In genomic region chr19:45138303-45138751, GRCh38 we compare ENCODE assay signal across 21 cellular contexts. TPM values are rescaled to one million over a fixed set of nuclear protein-coding genes. Genes with fewer than 3 reads are reported as not detected.
DNase-seq lines count a peak whose midpoint lies in the region; ATAC-seq, FAIRE-seq and TF ChIP-seq lines count a peak whose summit lies in the region.
"Had no signal": no experiment of that assay in that cellular context is flagged by ENCODE, and none has a peak within 500 bp of the region (broad histone marks: within the 10 kb centered on the region; RNA-seq: fewer than 3 reads in every experiment).

No MANE protein-coding gene starts in this region.

- H3K27me3 Mint-ChIP-seq in activated naive CD8-positive, alpha-beta T cell treated with anti-CD3 and anti-CD28 coated beads, Interleukin-2, amount 10 ng/mL, durations not matched to agents 7 days and 5 days = no peaks in the 10 kb centered on the region
- H3K27me3 Mint-ChIP-seq in activated naive CD8-positive, alpha-beta T cell treated with anti-CD3 and anti-CD28 coated beads for 36 hours = no peaks in the 10 kb centered on the region
- H3K27me3 Mint-ChIP-seq in type B pancreatic cell = no peaks in the 10 kb centered on the region
- H3K27me3 Mint-ChIP-seq: CD4-positive, CD25-positive, alpha-beta regulatory T cell; progenitor cell of endocrine pancreas had no signal

- H3K27me3 ChIP-seq in K562 (ENCODE audit: control insufficient read depth in 2 of 2, insufficient read depth in 2 of 2, low read length in 2 of 2) = no peaks in the 10 kb centered on the region
- H3K27me3 ChIP-seq: foreskin keratinocyte, upper lobe of left lung had no signal

- POLR2A ChIA-PET in activated naive CD8-positive, alpha-beta T cell treated with anti-CD3 and anti-CD28 coated beads, Interleukin-2, amount 10 ng/mL, durations not matched to agents 7 days and 5 days (lab: Charles Lee) = no interaction called here
- POLR2A ChIA-PET in K562 (lab: Yijun Ruan, JAX) = interaction anchor here (0.6 kb wide), 2 partner anchors 46 to 60 kb away, joined by 3 read pairs; no protein-coding TSS in a partner anchor

- peak overlapping the region; percentile 9 for H3K27ac Mint-ChIP-seq in activated naive CD8-positive, alpha-beta T cell treated with anti-CD3 and anti-CD28 coated beads, Interleukin-2, amount 10 ng/mL, durations not matched to agents 7 days and 5 days
- H3K27ac Mint-ChIP-seq in activated naive CD8-positive, alpha-beta T cell treated with anti-CD3 and anti-CD28 coated beads for 36 hours = no peak overlapping the region
- H3K27ac Mint-ChIP-seq in type B pancreatic cell = peak overlapping the region; percentile 54
- H3K27ac Mint-ChIP-seq: progenitor cell of endocrine pancreas had no signal

- no peak for TF ChIP-seq RAD21 in K562 (CRISPR knock-in tag; conservative IDR thresholded peaks at IDR 0.05 in 1 of 2, IDR thresholded peaks at IDR 0.05 in 1 of 2)

- H3K9me3 ChIP-seq in K562 (replicated peaks; ENCODE audit: control insufficient read depth, insufficient read depth, low read depth, low read length) = no peaks in the 10 kb centered on the region
- H3K9me3 ChIP-seq: upper lobe of left lung had no signal

- TF ChIP-seq POLR2A in K562 (conservative IDR thresholded peaks at IDR 0.05) = no peak

- H2AFZ ChIP-seq in K562 (ENCODE audit: low read depth, low read length) = no peak overlapping the region
- H2AFZ ChIP-seq: GM23248, PC-9 had no signal

- peaks cover 7% of the 10 kb centered on the region for H3K4me1 Mint-ChIP-seq in activated naive CD8-positive, alpha-beta T cell treated with anti-CD3 and anti-CD28 coated beads, Interleukin-2, amount 10 ng/mL, durations not matched to agents 7 days and 5 days
- peaks cover 8% of the 10 kb centered on the region for H3K4me1 Mint-ChIP-seq in activated naive CD8-positive, alpha-beta T cell treated with anti-CD3 and anti-CD28 coated beads for 36 hours
- H3K4me1 Mint-ChIP-seq in type B pancreatic cell (ENCODE audit: unreplicated experiment) = peaks cover 29% of the 10 kb centered on the region

- peaks cover 8% of the 10 kb centered on the region for H4K20me1 ChIP-seq in K562 (replicated peaks; ENCODE audit: control insufficient read depth, insufficient read depth, low read length)

- H3K9ac ChIP-seq in K562 (ENCODE audit: insufficient read depth in 1 of 2, low read depth in 2 of 2, low read length in 2 of 2) = peak overlapping the region in 1 of 2 experiments; percentile 0; a peak in 1 of 4 replicates
- H3K9ac ChIP-seq: GM23248 had no signal

- BruUV-seq in K562 (replicated peaks; lab: Mats Ljungman, UMichigan) = no TSS peak

- no peak for ATAC-seq in activated naive CD8-positive, alpha-beta T cell treated with anti-CD3 and anti-CD28 coated beads, Interleukin-2, amount 10 ng/mL, durations not matched to agents 7 days and 5 days (ENCODE audit: low read depth)
- peak; percentile 55 for ATAC-seq in K562
- ATAC-seq: activated T-cell treated with anti-CD3 and anti-CD28 coated beads, Interleukin-2, amount 50 U/mL, for 4 hours; foreskin keratinocyte; left ventricle myocardium superior had no signal

- in situ Hi-C loops in K562 (cut with MboI) = no loop called here

- no peak for FAIRE-seq in K562 (lab: Jason Lieb, UNC)
- FAIRE-seq: TTC549 had no signal

- peaks cover 0 to 48% of the 10 kb centered on the region in 2 experiments; a peak in 3 of 5 replicates for H3K4me1 ChIP-seq in K562 (replicated peaks in 1 of 2; ENCODE audit: control insufficient read depth in 2 of 2, insufficient read depth in 2 of 2, low read length in 2 of 2)
- H3K4me1 ChIP-seq: foreskin keratinocyte had no signal

- WGBS in K562 (ENCODE audit: insufficient coverage, low coverage, missing lambda C conversion rate) = 82% methylated on average over 6 of the region's 11 CpGs

- peaks cover 38% of the 10 kb centered on the region; the same call in 1 of the 3 replicates for H3K36me3 ChIP-seq in K562 (ENCODE audit: control insufficient read depth, insufficient read depth, low read length)

- H3K9me1 ChIP-seq in K562 (ENCODE audit: control insufficient read depth, insufficient read depth, low read length) = no peaks in the 10 kb centered on the region

- no peak for TF ChIP-seq EP300 in K562 (IDR thresholded peaks at IDR 0.05; ENCODE audit: low read length)

- DNase-seq in activated naive CD8-positive, alpha-beta T cell treated with anti-CD3 and anti-CD28 coated beads, Interleukin-2, amount 10 ng/mL, durations not matched to agents 7 days and 5 days = no peak
- no peak for DNase-seq in activated naive CD8-positive, alpha-beta T cell treated with anti-CD3 and anti-CD28 coated beads for 36 hours
- peak in 3 of 4 experiments; percentile 20 to 56 (median 54) for DNase-seq in K562 (ENCODE audit: extremely low read depth in 1 of 4, low spot score in 3 of 4)
- DNase-seq in type B pancreatic cell (ENCODE audit: extremely low spot score, unreplicated experiment) = no peak
- no peak for DNase-seq in NCI-H1092 treated with DMSO at 0.1 percent for 48 hours (lab: John Stamatoyannopoulos, UW)
- no peak for DNase-seq in OCI-M1 (lab: John Stamatoyannopoulos, UW)
- DNase-seq: activated CD4-positive, alpha-beta T cell treated with anti-CD3 and anti-CD28 coated beads, Interleukin-2, amount 50 U/mL, for 48 hours; activated T-cell treated with anti-CD3 and anti-CD28 coated beads, Interleukin-2, amount 50 U/mL, for 4 hours; amniotic stem cell; CD4-positive, CD25-positive, alpha-beta regulatory T cell; cerebellar nuclear complex; foreskin keratinocyte; GM23248; left ventricle myocardium superior; NCI-H187; NCI-H510A; PC-9 had no signal

- CTCF ChIA-PET in K562 (lab: Yijun Ruan, JAX; ENCODE audit: low intra/inter-chr PET ratio) = no interaction called here

- peaks cover 6% of the 10 kb centered on the region for H3K36me3 Mint-ChIP-seq in activated naive CD8-positive, alpha-beta T cell treated with anti-CD3 and anti-CD28 coated beads, Interleukin-2, amount 10 ng/mL, durations not matched to agents 7 days and 5 days
- H3K36me3 Mint-ChIP-seq in activated naive CD8-positive, alpha-beta T cell treated with anti-CD3 and anti-CD28 coated beads for 36 hours = peaks cover 7% of the 10 kb centered on the region
- peaks cover 4% of the 10 kb centered on the region for H3K36me3 Mint-ChIP-seq in type B pancreatic cell

- intact Hi-C loops in K562 (cut with micrococcal nuclease) = no loop called here

- no peak overlapping the region for H3K27ac ChIP-seq in K562 (ENCODE audit: extremely low read depth, low read depth, low read length)
- H3K27ac ChIP-seq: foreskin keratinocyte, GM23248, PC-9, upper lobe of left lung had no signal

- H3K9me3 Mint-ChIP-seq in activated naive CD8-positive, alpha-beta T cell treated with anti-CD3 and anti-CD28 coated beads, Interleukin-2, amount 10 ng/mL, durations not matched to agents 7 days and 5 days = no peaks in the 10 kb centered on the region
- no peaks in the 10 kb centered on the region for H3K9me3 Mint-ChIP-seq in activated naive CD8-positive, alpha-beta T cell treated with anti-CD3 and anti-CD28 coated beads for 36 hours
- H3K9me3 Mint-ChIP-seq in type B pancreatic cell = no peaks in the 10 kb centered on the region
- H3K9me3 Mint-ChIP-seq: activated T-cell treated with anti-CD3 and anti-CD28 coated beads, Interleukin-2, amount 50 U/mL, for 4 hours; CD4-positive, CD25-positive, alpha-beta regulatory T cell had no signal

- no peak overlapping the region for H3K4me3 Mint-ChIP-seq in activated naive CD8-positive, alpha-beta T cell treated with anti-CD3 and anti-CD28 coated beads, Interleukin-2, amount 10 ng/mL, durations not matched to agents 7 days and 5 days
- no peak overlapping the region for H3K4me3 Mint-ChIP-seq in activated naive CD8-positive, alpha-beta T cell treated with anti-CD3 and anti-CD28 coated beads for 36 hours
- H3K4me3 Mint-ChIP-seq in type B pancreatic cell = peak overlapping the region; percentile 51
- H3K4me3 Mint-ChIP-seq: activated T-cell treated with anti-CD3 and anti-CD28 coated beads, Interleukin-2, amount 50 U/mL, for 4 hours had no signal

- H3K4me3 ChIP-seq in K562 = no peak overlapping the region
- H3K4me3 ChIP-seq: GM23248, PC-9, smooth muscle cell, upper lobe of left lung had no signal

- no peak for TF ChIP-seq CTCF in K562 (IDR thresholded peaks at IDR 0.05 in 2 of 3, conservative IDR thresholded peaks at IDR 0.05 in 1 of 3; ENCODE audit: insufficient read depth in 2 of 3, low read depth in 1 of 3, low read length in 3 of 3)
- no peak for TF ChIP-seq CTCF in type B pancreatic cell (conservative IDR thresholded peaks at IDR 0.05)

- peaks cover 18% of the 10 kb centered on the region for H3K79me2 ChIP-seq in K562 (ENCODE audit: control insufficient read depth, insufficient read depth, low read length)

- H3K4me2 ChIP-seq in K562 (ENCODE audit: insufficient read depth, low read length) = no peak overlapping the region
- H3K4me2 ChIP-seq: PC-9, smooth muscle cell had no signal

RNA-seq across cellular contexts. Expression of gene NKPD1, which starts 22.5 kb away (rescaled TPM):
- under 1 TPM; 0.31 to 0.47 TPM for total RNA-seq in activated naive CD8-positive, alpha-beta T cell treated with anti-CD3 and anti-CD28 coated beads, Interleukin-2, amount 10 ng/mL, durations not matched to agents 7 days and 5 days
- total RNA-seq in activated naive CD8-positive, alpha-beta T cell treated with anti-CD3 and anti-CD28 coated beads for 36 hours = under 1 TPM in 1 of 2 experiments, not detected in 1; 0.24 TPM
- total RNA-seq in K562 (2011; cell fraction: chromatin; rRNA removed; ENCODE audit: low replicate concordance) = 0.30 TPM in 1 of 2 replicates, not detected in the other
- 0.17 and 0.79 TPM in 2 replicates for total RNA-seq in K562 (2011; cell fraction: nucleolus; rRNA removed)
- total RNA-seq in K562 (2011; cell fraction: nucleoplasm; rRNA removed) = 0.15 TPM in 2 replicates
- total RNA-seq in K562 (2014; rRNA removed) (0.09 TPM in 1 of 2 replicates, not detected in the other), K562 (2014; rRNA removed; fragmentation: Illumina TruSeq; extraction: Trizol) (not detected in 2 replicates), K562 (2015; rRNA removed; fragmentation: Illumina TruSeq; extraction: Trizol) (not detected in 2 replicates), K562 (2021) (0.04 TPM in 2 replicates), type B pancreatic cell (ENCODE audit: low replicate concordance) (0.56 and 1.3 TPM in 2 replicates)
- polyA plus RNA-seq in K562 (2011; rRNA removed) (0.01 TPM in 1 of 2 replicates, not detected in the other), K562 (2014; fragmentation: Illumina TruSeq; extraction: Trizol) (0.03 TPM in 1 of 2 replicates, not detected in the other), K562 (2014; fragmentation: Nextera tagmentation; extraction: Ambion mirVana) (not detected), K562 (2014; rRNA removed) (0.04 and 0.07 TPM in 2 replicates)
- polyA plus RNA-seq in K562 (2011; cell fraction: cytosol; rRNA removed) = 0.03 and 0.13 TPM in 2 replicates
- 0.11 and 0.20 TPM in 2 replicates for polyA plus RNA-seq in K562 (2011; cell fraction: nucleus; rRNA removed)
- polyA plus RNA-seq in K562 (2012) = 0.03 and 0.26 TPM in 2 replicates
- polyA minus RNA-seq in K562 (2011; rRNA and poly(A)+ RNA removed) = not detected in 2 replicates
- not detected in 2 replicates for polyA minus RNA-seq in K562 (2011; cell fraction: cytosol; rRNA and poly(A)+ RNA removed)
- polyA minus RNA-seq in K562 (2011; cell fraction: nucleus; rRNA and poly(A)+ RNA removed) = 0.11 and 0.13 TPM in 2 replicates
- polyA plus RNA-seq: GM23248 had no signal

RNA-seq across cellular contexts. Expression of gene TRAPPC6A, which starts 39.7 kb away (rescaled TPM):
- total RNA-seq in activated naive CD8-positive, alpha-beta T cell treated with anti-CD3 and anti-CD28 coated beads, Interleukin-2, amount 10 ng/mL, durations not matched to agents 7 days and 5 days = 10 to 100 TPM; 61.1 to 63.6 TPM
- 10 to 100 TPM; 19.8 to 22.9 TPM for total RNA-seq in activated naive CD8-positive, alpha-beta T cell treated with anti-CD3 and anti-CD28 coated beads for 36 hours
- total RNA-seq in K562 (2011; cell fraction: chromatin; rRNA removed; ENCODE audit: low replicate concordance) = 3.4 and 9.5 TPM in 2 replicates
- 12.4 and 13.0 TPM in 2 replicates for total RNA-seq in K562 (2011; cell fraction: nucleolus; rRNA removed)
- total RNA-seq in K562 (2011; cell fraction: nucleoplasm; rRNA removed) = 5.6 and 7.4 TPM in 2 replicates
- 16.6 and 18.8 TPM in 2 replicates for total RNA-seq in K562 (2014; rRNA removed)
- total RNA-seq in K562 (2014; rRNA removed; fragmentation: Illumina TruSeq; extraction: Trizol) = 1.5 and 2.7 TPM in 2 replicates
- 9.5 and 11.6 TPM in 2 replicates for total RNA-seq in K562 (2015; rRNA removed; fragmentation: Illumina TruSeq; extraction: Trizol)
- 17.8 and 20.2 TPM in 2 replicates for total RNA-seq in K562 (2021)
- 22.4 and 35.8 TPM in 2 replicates for polyA plus RNA-seq in K562 (2011; rRNA removed)
- 69.0 and 84.4 TPM in 2 replicates for polyA plus RNA-seq in K562 (2011; cell fraction: cytosol; rRNA removed)
- 28.2 and 34.8 TPM in 2 replicates for polyA plus RNA-seq in K562 (2011; cell fraction: nucleus; rRNA removed)
- polyA plus RNA-seq in K562 (2012) = 27.4 and 76.0 TPM in 2 replicates
- polyA plus RNA-seq in K562 (2014; fragmentation: Illumina TruSeq; extraction: Trizol) = 5.0 and 14.3 TPM in 2 replicates
- 1 to 10 TPM in 1 of 2 experiments, under 1 TPM in 1; 0.82 to 7.7 TPM for polyA plus RNA-seq in K562 (2014; fragmentation: Nextera tagmentation; extraction: Ambion mirVana)
- 23.6 and 28.2 TPM in 2 replicates for polyA plus RNA-seq in K562 (2014; rRNA removed)
- polyA minus RNA-seq in K562 (2011; rRNA and poly(A)+ RNA removed) = 2.7 and 4.5 TPM in 2 replicates
- 5.6 and 15.6 TPM in 2 replicates for polyA minus RNA-seq in K562 (2011; cell fraction: cytosol; rRNA and poly(A)+ RNA removed)
- polyA minus RNA-seq in K562 (2011; cell fraction: nucleus; rRNA and poly(A)+ RNA removed) = 4.2 and 5.3 TPM in 2 replicates
- total RNA-seq in type B pancreatic cell (ENCODE audit: low replicate concordance) = 36.7 and 41.3 TPM in 2 replicates

RNA-seq across cellular contexts. Expression of gene BLOC1S3, which starts 40.3 kb away (rescaled TPM):
- total RNA-seq in activated naive CD8-positive, alpha-beta T cell treated with anti-CD3 and anti-CD28 coated beads, Interleukin-2, amount 10 ng/mL, durations not matched to agents 7 days and 5 days = 10 to 100 TPM; 21.9 to 22.8 TPM
- 10 to 100 TPM; 10.5 to 13.3 TPM for total RNA-seq in activated naive CD8-positive, alpha-beta T cell treated with anti-CD3 and anti-CD28 coated beads for 36 hours
- total RNA-seq in K562 (2011; cell fraction: chromatin; rRNA removed; ENCODE audit: low replicate concordance) = 10.9 and 22.2 TPM in 2 replicates
- total RNA-seq in K562 (2011; cell fraction: nucleolus; rRNA removed) = 17.1 and 20.5 TPM in 2 replicates
- total RNA-seq in K562 (2011; cell fraction: nucleoplasm; rRNA removed) = 16.6 and 18.9 TPM in 2 replicates
- total RNA-seq in K562 (2014; rRNA removed) (5.2 and 9.8 TPM in 2 replicates), K562 (2014; rRNA removed; fragmentation: Illumina TruSeq; extraction: Trizol) (3.3 and 3.9 TPM in 2 replicates), K562 (2015; rRNA removed; fragmentation: Illumina TruSeq; extraction: Trizol) (4.3 and 4.4 TPM in 2 replicates), K562 (2021) (17.1 and 20.2 TPM in 2 replicates), type B pancreatic cell (ENCODE audit: low replicate concordance) (9.2 and 10.2 TPM in 2 replicates)
- polyA plus RNA-seq in K562 (2011; rRNA removed) (6.2 and 11.4 TPM in 2 replicates), K562 (2014; fragmentation: Illumina TruSeq; extraction: Trizol) (10.3 and 11.1 TPM in 2 replicates), K562 (2014; fragmentation: Nextera tagmentation; extraction: Ambion mirVana) (10 to 100 TPM; 12.4 to 16.1 TPM), K562 (2014; rRNA removed) (7.6 and 10.4 TPM in 2 replicates)
- polyA plus RNA-seq in K562 (2011; cell fraction: cytosol; rRNA removed) = 12.4 and 13.2 TPM in 2 replicates
- polyA plus RNA-seq in K562 (2011; cell fraction: nucleus; rRNA removed) = 9.9 and 10.0 TPM in 2 replicates
- polyA plus RNA-seq in K562 (2012) = 10.1 and 12.7 TPM in 2 replicates
- 6.1 and 9.3 TPM in 2 replicates for polyA minus RNA-seq in K562 (2011; rRNA and poly(A)+ RNA removed)
- polyA minus RNA-seq in K562 (2011; cell fraction: cytosol; rRNA and poly(A)+ RNA removed) = 6.8 and 9.4 TPM in 2 replicates
- polyA minus RNA-seq in K562 (2011; cell fraction: nucleus; rRNA and poly(A)+ RNA removed) = 4.2 and 7.1 TPM in 2 replicates

RNA-seq across cellular contexts. Expression of gene PPP1R37, which starts 45.3 kb away (rescaled TPM):
- total RNA-seq in activated naive CD8-positive, alpha-beta T cell treated with anti-CD3 and anti-CD28 coated beads, Interleukin-2, amount 10 ng/mL, durations not matched to agents 7 days and 5 days = 10 to 100 TPM; 29.5 to 31.9 TPM
- 10 to 100 TPM; 13.3 to 15.3 TPM for total RNA-seq in activated naive CD8-positive, alpha-beta T cell treated with anti-CD3 and anti-CD28 coated beads for 36 hours
- 32.7 and 64.0 TPM in 2 replicates for total RNA-seq in K562 (2011; cell fraction: chromatin; rRNA removed; ENCODE audit: low replicate concordance)
- total RNA-seq in K562 (2011; cell fraction: nucleolus; rRNA removed) = 49.9 and 53.4 TPM in 2 replicates
- 37.0 and 42.9 TPM in 2 replicates for total RNA-seq in K562 (2011; cell fraction: nucleoplasm; rRNA removed)
- total RNA-seq in K562 (2014; rRNA removed) (20.3 and 38.6 TPM in 2 replicates), K562 (2014; rRNA removed; fragmentation: Illumina TruSeq; extraction: Trizol) (3.1 and 3.5 TPM in 2 replicates), K562 (2015; rRNA removed; fragmentation: Illumina TruSeq; extraction: Trizol) (7.9 and 8.4 TPM in 2 replicates), K562 (2021) (16.4 and 17.6 TPM in 2 replicates), type B pancreatic cell (ENCODE audit: low replicate concordance) (44.7 and 63.7 TPM in 2 replicates)
- polyA plus RNA-seq in K562 (2011; rRNA removed) (7.3 and 8.0 TPM in 2 replicates), K562 (2014; fragmentation: Illumina TruSeq; extraction: Trizol) (2.7 and 5.0 TPM in 2 replicates), K562 (2014; fragmentation: Nextera tagmentation; extraction: Ambion mirVana) (under 1 TPM; 0.04 to 0.10 TPM), K562 (2014; rRNA removed) (19.9 and 22.0 TPM in 2 replicates)
- 7.1 and 13.5 TPM in 2 replicates for polyA plus RNA-seq in K562 (2011; cell fraction: cytosol; rRNA removed)
- 51.3 and 83.8 TPM in 2 replicates for polyA plus RNA-seq in K562 (2011; cell fraction: nucleus; rRNA removed)
- 18.5 and 23.4 TPM in 2 replicates for polyA plus RNA-seq in K562 (2012)
- 4.4 and 5.2 TPM in 2 replicates for polyA minus RNA-seq in K562 (2011; rRNA and poly(A)+ RNA removed)
- 4.8 and 13.3 TPM in 2 replicates for polyA minus RNA-seq in K562 (2011; cell fraction: cytosol; rRNA and poly(A)+ RNA removed)
- polyA minus RNA-seq in K562 (2011; cell fraction: nucleus; rRNA and poly(A)+ RNA removed) = 14.3 and 14.8 TPM in 2 replicates

RNA-seq across cellular contexts. Expression of gene GEMIN7, which starts 59.3 kb away (rescaled TPM):
- total RNA-seq in activated naive CD8-positive, alpha-beta T cell treated with anti-CD3 and anti-CD28 coated beads, Interleukin-2, amount 10 ng/mL, durations not matched to agents 7 days and 5 days = 10 to 100 TPM; 24.8 to 26.2 TPM
- total RNA-seq in activated naive CD8-positive, alpha-beta T cell treated with anti-CD3 and anti-CD28 coated beads for 36 hours = 10 to 100 TPM; 53.6 to 58.2 TPM
- 22.7 and 62.8 TPM in 2 replicates for total RNA-seq in K562 (2011; cell fraction: chromatin; rRNA removed; ENCODE audit: low replicate concordance)
- 37.2 and 43.2 TPM in 2 replicates for total RNA-seq in K562 (2011; cell fraction: nucleolus; rRNA removed)
- 26.5 and 32.7 TPM in 2 replicates for total RNA-seq in K562 (2011; cell fraction: nucleoplasm; rRNA removed)
- total RNA-seq in K562 (2014; rRNA removed) (54.9 and 62.7 TPM in 2 replicates), K562 (2014; rRNA removed; fragmentation: Illumina TruSeq; extraction: Trizol) (31.3 and 33.0 TPM in 2 replicates), K562 (2015; rRNA removed; fragmentation: Illumina TruSeq; extraction: Trizol) (39.5 and 42.3 TPM in 2 replicates), K562 (2021) (60.7 and 62.6 TPM in 2 replicates), type B pancreatic cell (ENCODE audit: low replicate concordance) (32.2 and 35.6 TPM in 2 replicates)
- polyA plus RNA-seq in K562 (2011; rRNA removed) (23.1 and 32.5 TPM in 2 replicates), K562 (2014; fragmentation: Illumina TruSeq; extraction: Trizol) (32.6 and 50.6 TPM in 2 replicates), K562 (2014; fragmentation: Nextera tagmentation; extraction: Ambion mirVana) (100 to 1,000 TPM in 1 of 2 experiments, 10 to 100 TPM in 1; 84.9 to 124 TPM), K562 (2014; rRNA removed) (49.6 and 57.5 TPM in 2 replicates)
- polyA plus RNA-seq in K562 (2011; cell fraction: cytosol; rRNA removed) = 41.8 and 86.0 TPM in 2 replicates
- polyA plus RNA-seq in K562 (2011; cell fraction: nucleus; rRNA removed) = 34.9 and 43.7 TPM in 2 replicates
- 41.3 and 54.9 TPM in 2 replicates for polyA plus RNA-seq in K562 (2012)
- polyA minus RNA-seq in K562 (2011; rRNA and poly(A)+ RNA removed) = 5.7 and 7.6 TPM in 2 replicates
- 17.8 and 23.9 TPM in 2 replicates for polyA minus RNA-seq in K562 (2011; cell fraction: cytosol; rRNA and poly(A)+ RNA removed)
- polyA minus RNA-seq in K562 (2011; cell fraction: nucleus; rRNA and poly(A)+ RNA removed) = 7.9 and 11.3 TPM in 2 replicates

Comparison
In these comparisons a context has a peak if more than half of its experiments do, and no peak if none do; other contexts are left out.
1. DNase-seq: peak in K562 (3 of 4); none in activated naive CD8-positive, alpha-beta T cell treated with anti-CD3 and anti-CD28 coated beads, Interleukin-2, amount 10 ng/mL, durations not matched to agents 7 days and 5 days (single experiment), activated naive CD8-positive, alpha-beta T cell treated with anti-CD3 and anti-CD28 coated beads for 36 hours (single experiment), type B pancreatic cell (single experiment), NCI-H1092 treated with DMSO at 0.1 percent for 48 hours (single experiment) and OCI-M1 (single experiment).